Comparison of ENCODE assay signal across 1 cellular context in the genomic region with DNA sequence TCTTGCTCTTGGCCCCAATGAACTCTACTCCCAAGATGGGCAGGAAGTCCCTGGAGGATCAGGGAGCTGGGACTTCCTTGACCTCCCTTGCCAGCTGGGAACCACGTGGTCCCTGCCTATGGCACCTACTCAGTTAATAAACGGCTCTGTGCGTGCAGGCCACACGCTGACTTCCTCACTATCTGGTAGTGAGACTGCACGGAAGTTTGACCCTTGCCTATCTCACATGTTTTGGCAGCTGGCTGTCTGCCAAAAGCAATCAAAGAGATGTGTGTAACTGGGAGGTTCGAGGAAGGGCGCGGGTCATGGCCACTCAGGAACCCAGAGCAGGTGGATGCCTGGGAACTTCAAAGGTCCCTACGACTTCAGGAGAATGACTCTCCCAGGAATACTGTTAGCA.
TF ChIP-seq lines count a peak whose summit lies in the region.

No MANE protein-coding gene starts in this region.

TF ChIP-seq in HepG2, 621 proteins besides CTCF, POLR2A, EP300 and RAD21 (continued from another document and continues in another):
- TF ChIP-seq, protein P1, sequence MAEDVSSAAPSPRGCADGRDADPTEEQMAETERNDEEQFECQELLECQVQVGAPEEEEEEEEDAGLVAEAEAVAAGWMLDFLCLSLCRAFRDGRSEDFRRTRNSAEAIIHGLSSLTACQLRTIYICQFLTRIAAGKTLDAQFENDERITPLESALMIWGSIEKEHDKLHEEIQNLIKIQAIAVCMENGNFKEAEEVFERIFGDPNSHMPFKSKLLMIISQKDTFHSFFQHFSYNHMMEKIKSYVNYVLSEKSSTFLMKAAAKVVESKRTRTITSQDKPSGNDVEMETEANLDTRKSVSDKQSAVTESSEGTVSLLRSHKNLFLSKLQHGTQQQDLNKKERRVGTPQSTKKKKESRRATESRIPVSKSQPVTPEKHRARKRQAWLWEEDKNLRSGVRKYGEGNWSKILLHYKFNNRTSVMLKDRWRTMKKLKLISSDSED (CRISPR knock-in tag; IDR thresholded peaks at IDR 0.05): no peak
- TF ChIP-seq IKZF4 (CRISPR knock-in tag; IDR thresholded peaks at IDR 0.05; ENCODE audit: borderline replicate concordance, low read depth, not compliant biosample characterization) (no peak), POGZ (CRISPR knock-in tag; IDR thresholded peaks at IDR 0.05) (peak; percentile 37; the same call in 1 of the 2 replicates), ZMYM4 (CRISPR knock-in tag; IDR thresholded peaks at IDR 0.05) (peak; percentile 55; the same call in 1 of the 2 replicates), ZFP1 (CRISPR knock-in tag; IDR thresholded peaks at IDR 0.05) (no peak), ISX (CRISPR knock-in tag; conservative IDR thresholded peaks at IDR 0.05) (no peak), RFX3 (CRISPR knock-in tag; IDR thresholded peaks at IDR 0.05) (no peak), ZIK1 (CRISPR knock-in tag; IDR thresholded peaks at IDR 0.05; ENCODE audit: borderline replicate concordance, low read depth) (no peak), ZNF75D (CRISPR knock-in tag; IDR thresholded peaks at IDR 0.05; ENCODE audit: borderline replicate concordance) (no peak), ZC3H13 (CRISPR knock-in tag; IDR thresholded peaks at IDR 0.05) (peak; percentile 59; the same call in 1 of the 2 replicates), PHF8 (CRISPR knock-in tag; IDR thresholded peaks at IDR 0.05) (peak; percentile 38; the same call in 1 of the 2 replicates), ZNF788 (CRISPR knock-in tag; IDR thresholded peaks at IDR 0.05; ENCODE audit: borderline replicate concordance) (peak; percentile 29; the same call in 1 of the 2 replicates), ZFP36 (IDR thresholded peaks at IDR 0.05; ENCODE audit: borderline replicate concordance, low read depth, low read length, partially characterized antibody) (no peak), GATA4 (IDR thresholded peaks at IDR 0.05; ENCODE audit: borderline replicate concordance, low read depth) (no peak), RBM39 (IDR thresholded peaks at IDR 0.05; ENCODE audit: low read depth, low read length, poor library complexity, severe bottlenecking) (no peak), PCBP1 (IDR thresholded peaks at IDR 0.05; ENCODE audit: borderline replicate concordance, low read depth, low read length) (no peak), MTF1 (CRISPR knock-in tag; IDR thresholded peaks at IDR 0.05) (no peak), ATM (IDR thresholded peaks at IDR 0.05; ENCODE audit: borderline replicate concordance) (no peak), CREM (IDR thresholded peaks at IDR 0.05) (peak; percentile 53; the same call in 1 of the 2 replicates), CREM (CRISPR knock-in tag; IDR thresholded peaks at IDR 0.05) (no peak), MLLT10 (CRISPR knock-in tag; IDR thresholded peaks at IDR 0.05) (no peak), ZNF773 (CRISPR knock-in tag; IDR thresholded peaks at IDR 0.05; ENCODE audit: borderline replicate concordance) (no peak), ZNF720 (CRISPR knock-in tag; IDR thresholded peaks at IDR 0.05) (no peak), MEIS2 (CRISPR knock-in tag; IDR thresholded peaks at IDR 0.05) (peak; percentile 39; the same call in 1 of the 2 replicates), SIN3A (IDR thresholded peaks at IDR 0.05; ENCODE audit: borderline replicate concordance, low read depth, low read length) (0 out of 2 replicates have a peak, but pooled peaks have one; percentile 27), GFI1 (CRISPR knock-in tag; IDR thresholded peaks at IDR 0.05; ENCODE audit: borderline replicate concordance) (peak; percentile 90), SP140L (CRISPR knock-in tag; IDR thresholded peaks at IDR 0.05; ENCODE audit: borderline replicate concordance) (no peak), ZSCAN22 (CRISPR knock-in tag; IDR thresholded peaks at IDR 0.05) (no peak), HHEX (CRISPR knock-in tag; IDR thresholded peaks at IDR 0.05) (no peak; the same call in 1 of the 2 replicates), SKI (IDR thresholded peaks at IDR 0.05; ENCODE audit: partially characterized antibody) (peak; percentile 38), HNRNPL (IDR thresholded peaks at IDR 0.05; ENCODE audit: low read depth, low read length) (0 out of 2 replicates have a peak, but pooled peaks have one; percentile 28), ZNF230 (CRISPR knock-in tag; IDR thresholded peaks at IDR 0.05) (no peak)
- TF ChIP-seq, protein P2, sequence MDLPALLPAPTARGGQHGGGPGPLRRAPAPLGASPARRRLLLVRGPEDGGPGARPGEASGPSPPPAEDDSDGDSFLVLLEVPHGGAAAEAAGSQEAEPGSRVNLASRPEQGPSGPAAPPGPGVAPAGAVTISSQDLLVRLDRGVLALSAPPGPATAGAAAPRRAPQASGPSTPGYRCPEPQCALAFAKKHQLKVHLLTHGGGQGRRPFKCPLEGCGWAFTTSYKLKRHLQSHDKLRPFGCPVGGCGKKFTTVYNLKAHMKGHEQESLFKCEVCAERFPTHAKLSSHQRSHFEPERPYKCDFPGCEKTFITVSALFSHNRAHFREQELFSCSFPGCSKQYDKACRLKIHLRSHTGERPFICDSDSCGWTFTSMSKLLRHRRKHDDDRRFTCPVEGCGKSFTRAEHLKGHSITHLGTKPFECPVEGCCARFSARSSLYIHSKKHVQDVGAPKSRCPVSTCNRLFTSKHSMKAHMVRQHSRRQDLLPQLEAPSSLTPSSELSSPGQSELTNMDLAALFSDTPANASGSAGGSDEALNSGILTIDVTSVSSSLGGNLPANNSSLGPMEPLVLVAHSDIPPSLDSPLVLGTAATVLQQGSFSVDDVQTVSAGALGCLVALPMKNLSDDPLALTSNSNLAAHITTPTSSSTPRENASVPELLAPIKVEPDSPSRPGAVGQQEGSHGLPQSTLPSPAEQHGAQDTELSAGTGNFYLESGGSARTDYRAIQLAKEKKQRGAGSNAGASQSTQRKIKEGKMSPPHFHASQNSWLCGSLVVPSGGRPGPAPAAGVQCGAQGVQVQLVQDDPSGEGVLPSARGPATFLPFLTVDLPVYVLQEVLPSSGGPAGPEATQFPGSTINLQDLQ (CRISPR knock-in tag; IDR thresholded peaks at IDR 0.05): no peak
- TF ChIP-seq, protein P3, sequence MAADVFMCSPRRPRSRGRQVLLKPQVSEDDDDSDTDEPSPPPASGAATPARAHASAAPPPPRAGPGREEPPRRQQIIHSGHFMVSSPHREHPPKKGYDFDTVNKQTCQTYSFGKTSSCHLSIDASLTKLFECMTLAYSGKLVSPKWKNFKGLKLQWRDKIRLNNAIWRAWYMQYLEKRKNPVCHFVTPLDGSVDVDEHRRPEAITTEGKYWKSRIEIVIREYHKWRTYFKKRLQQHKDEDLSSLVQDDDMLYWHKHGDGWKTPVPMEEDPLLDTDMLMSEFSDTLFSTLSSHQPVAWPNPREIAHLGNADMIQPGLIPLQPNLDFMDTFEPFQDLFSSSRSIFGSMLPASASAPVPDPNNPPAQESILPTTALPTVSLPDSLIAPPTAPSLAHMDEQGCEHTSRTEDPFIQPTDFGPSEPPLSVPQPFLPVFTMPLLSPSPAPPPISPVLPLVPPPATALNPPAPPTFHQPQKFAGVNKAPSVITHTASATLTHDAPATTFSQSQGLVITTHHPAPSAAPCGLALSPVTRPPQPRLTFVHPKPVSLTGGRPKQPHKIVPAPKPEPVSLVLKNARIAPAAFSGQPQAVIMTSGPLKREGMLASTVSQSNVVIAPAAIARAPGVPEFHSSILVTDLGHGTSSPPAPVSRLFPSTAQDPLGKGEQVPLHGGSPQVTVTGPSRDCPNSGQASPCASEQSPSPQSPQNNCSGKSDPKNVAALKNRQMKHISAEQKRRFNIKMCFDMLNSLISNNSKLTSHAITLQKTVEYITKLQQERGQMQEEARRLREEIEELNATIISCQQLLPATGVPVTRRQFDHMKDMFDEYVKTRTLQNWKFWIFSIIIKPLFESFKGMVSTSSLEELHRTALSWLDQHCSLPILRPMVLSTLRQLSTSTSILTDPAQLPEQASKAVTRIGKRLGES (CRISPR knock-in tag; IDR thresholded peaks at IDR 0.05; ENCODE audit: borderline replicate concordance): no peak
- TF ChIP-seq, protein P4, sequence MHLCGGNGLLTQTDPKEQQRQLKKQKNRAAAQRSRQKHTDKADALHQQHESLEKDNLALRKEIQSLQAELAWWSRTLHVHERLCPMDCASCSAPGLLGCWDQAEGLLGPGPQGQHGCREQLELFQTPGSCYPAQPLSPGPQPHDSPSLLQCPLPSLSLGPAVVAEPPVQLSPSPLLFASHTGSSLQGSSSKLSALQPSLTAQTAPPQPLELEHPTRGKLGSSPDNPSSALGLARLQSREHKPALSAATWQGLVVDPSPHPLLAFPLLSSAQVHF (CRISPR knock-in tag; IDR thresholded peaks at IDR 0.05): no peak
- TF ChIP-seq, protein P5, sequence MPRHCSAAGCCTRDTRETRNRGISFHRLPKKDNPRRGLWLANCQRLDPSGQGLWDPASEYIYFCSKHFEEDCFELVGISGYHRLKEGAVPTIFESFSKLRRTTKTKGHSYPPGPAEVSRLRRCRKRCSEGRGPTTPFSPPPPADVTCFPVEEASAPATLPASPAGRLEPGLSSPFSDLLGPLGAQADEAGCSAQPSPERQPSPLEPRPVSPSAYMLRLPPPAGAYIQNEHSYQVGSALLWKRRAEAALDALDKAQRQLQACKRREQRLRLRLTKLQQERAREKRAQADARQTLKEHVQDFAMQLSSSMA (CRISPR knock-in tag; IDR thresholded peaks at IDR 0.05): peak; percentile 47; the same call in 1 of the 2 replicates
- TF ChIP-seq, protein P6, sequence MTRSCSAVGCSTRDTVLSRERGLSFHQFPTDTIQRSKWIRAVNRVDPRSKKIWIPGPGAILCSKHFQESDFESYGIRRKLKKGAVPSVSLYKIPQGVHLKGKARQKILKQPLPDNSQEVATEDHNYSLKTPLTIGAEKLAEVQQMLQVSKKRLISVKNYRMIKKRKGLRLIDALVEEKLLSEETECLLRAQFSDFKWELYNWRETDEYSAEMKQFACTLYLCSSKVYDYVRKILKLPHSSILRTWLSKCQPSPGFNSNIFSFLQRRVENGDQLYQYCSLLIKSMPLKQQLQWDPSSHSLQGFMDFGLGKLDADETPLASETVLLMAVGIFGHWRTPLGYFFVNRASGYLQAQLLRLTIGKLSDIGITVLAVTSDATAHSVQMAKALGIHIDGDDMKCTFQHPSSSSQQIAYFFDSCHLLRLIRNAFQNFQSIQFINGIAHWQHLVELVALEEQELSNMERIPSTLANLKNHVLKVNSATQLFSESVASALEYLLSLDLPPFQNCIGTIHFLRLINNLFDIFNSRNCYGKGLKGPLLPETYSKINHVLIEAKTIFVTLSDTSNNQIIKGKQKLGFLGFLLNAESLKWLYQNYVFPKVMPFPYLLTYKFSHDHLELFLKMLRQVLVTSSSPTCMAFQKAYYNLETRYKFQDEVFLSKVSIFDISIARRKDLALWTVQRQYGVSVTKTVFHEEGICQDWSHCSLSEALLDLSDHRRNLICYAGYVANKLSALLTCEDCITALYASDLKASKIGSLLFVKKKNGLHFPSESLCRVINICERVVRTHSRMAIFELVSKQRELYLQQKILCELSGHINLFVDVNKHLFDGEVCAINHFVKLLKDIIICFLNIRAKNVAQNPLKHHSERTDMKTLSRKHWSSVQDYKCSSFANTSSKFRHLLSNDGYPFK (CRISPR knock-in tag; IDR thresholded peaks at IDR 0.05; ENCODE audit: borderline replicate concordance): no peak
- TF ChIP-seq, protein P7, sequence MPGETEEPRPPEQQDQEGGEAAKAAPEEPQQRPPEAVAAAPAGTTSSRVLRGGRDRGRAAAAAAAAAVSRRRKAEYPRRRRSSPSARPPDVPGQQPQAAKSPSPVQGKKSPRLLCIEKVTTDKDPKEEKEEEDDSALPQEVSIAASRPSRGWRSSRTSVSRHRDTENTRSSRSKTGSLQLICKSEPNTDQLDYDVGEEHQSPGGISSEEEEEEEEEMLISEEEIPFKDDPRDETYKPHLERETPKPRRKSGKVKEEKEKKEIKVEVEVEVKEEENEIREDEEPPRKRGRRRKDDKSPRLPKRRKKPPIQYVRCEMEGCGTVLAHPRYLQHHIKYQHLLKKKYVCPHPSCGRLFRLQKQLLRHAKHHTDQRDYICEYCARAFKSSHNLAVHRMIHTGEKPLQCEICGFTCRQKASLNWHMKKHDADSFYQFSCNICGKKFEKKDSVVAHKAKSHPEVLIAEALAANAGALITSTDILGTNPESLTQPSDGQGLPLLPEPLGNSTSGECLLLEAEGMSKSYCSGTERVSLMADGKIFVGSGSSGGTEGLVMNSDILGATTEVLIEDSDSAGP (CRISPR knock-in tag; IDR thresholded peaks at IDR 0.05; ENCODE audit: borderline replicate concordance): peak; percentile 85
- TF ChIP-seq, protein P8, sequence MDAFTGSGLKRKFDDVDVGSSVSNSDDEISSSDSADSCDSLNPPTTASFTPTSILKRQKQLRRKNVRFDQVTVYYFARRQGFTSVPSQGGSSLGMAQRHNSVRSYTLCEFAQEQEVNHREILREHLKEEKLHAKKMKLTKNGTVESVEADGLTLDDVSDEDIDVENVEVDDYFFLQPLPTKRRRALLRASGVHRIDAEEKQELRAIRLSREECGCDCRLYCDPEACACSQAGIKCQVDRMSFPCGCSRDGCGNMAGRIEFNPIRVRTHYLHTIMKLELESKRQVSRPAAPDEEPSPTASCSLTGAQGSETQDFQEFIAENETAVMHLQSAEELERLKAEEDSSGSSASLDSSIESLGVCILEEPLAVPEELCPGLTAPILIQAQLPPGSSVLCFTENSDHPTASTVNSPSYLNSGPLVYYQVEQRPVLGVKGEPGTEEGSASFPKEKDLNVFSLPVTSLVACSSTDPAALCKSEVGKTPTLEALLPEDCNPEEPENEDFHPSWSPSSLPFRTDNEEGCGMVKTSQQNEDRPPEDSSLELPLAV (CRISPR knock-in tag; conservative IDR thresholded peaks at IDR 0.05; ENCODE audit: low read depth): no peak
- TF ChIP-seq, protein P9, sequence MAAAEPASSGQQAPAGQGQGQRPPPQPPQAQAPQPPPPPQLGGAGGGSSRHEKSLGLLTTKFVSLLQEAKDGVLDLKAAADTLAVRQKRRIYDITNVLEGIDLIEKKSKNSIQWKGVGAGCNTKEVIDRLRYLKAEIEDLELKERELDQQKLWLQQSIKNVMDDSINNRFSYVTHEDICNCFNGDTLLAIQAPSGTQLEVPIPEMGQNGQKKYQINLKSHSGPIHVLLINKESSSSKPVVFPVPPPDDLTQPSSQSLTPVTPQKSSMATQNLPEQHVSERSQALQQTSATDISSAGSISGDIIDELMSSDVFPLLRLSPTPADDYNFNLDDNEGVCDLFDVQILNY (CRISPR knock-in tag; conservative IDR thresholded peaks at IDR 0.05): no peak
- TF ChIP-seq, protein P10, sequence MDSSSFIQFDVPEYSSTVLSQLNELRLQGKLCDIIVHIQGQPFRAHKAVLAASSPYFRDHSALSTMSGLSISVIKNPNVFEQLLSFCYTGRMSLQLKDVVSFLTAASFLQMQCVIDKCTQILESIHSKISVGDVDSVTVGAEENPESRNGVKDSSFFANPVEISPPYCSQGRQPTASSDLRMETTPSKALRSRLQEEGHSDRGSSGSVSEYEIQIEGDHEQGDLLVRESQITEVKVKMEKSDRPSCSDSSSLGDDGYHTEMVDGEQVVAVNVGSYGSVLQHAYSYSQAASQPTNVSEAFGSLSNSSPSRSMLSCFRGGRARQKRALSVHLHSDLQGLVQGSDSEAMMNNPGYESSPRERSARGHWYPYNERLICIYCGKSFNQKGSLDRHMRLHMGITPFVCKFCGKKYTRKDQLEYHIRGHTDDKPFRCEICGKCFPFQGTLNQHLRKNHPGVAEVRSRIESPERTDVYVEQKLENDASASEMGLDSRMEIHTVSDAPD (CRISPR knock-in tag; IDR thresholded peaks at IDR 0.05): peak; percentile 99
- TF ChIP-seq, protein P11, sequence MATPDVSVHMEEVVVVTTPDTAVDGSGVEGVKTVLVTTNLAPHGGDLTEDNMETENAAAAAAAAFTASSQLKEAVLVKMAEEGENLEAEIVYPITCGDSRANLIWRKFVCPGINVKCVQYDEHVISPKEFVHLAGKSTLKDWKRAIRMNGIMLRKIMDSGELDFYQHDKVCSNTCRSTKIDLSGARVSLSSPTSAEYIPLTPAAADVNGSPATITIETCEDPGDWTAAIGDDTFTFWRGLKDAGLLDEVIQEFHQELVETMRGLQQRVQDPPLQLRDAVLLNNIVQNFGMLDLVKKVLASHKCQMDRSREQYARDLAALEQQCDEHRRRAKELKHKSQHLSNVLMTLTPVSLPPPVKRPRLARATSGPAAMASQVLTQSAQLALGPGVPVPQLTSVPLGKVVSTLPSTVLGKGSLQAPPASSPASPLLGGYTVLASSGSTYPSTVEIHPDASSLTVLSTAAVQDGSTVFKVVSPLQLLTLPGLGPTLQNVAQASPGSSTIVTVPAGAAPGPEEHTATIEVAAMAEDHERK (CRISPR knock-in tag; IDR thresholded peaks at IDR 0.05; ENCODE audit: low read depth): no peak
